Comparison of ENCODE assay signal across 1 cellular context in the genomic region with DNA sequence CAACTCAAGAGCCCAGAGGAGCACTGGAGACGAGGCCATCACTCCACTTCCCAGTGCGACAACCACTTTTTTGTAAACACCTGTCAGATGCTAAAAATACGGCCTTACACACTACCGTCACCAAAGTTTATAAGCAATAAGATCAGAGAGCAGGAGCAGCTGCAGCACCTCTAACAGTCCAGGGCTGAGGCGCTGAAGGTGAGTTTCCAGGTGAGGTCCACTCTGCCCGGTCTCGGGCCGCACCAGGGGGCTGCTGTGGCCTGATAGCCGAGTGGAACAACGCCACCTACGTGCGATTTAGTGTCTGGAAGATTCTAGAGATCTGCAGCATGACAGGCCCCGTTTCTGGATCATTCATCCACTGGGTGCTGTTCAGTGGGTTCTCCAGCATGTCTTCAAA.
TF ChIP-seq lines count a peak whose summit lies in the region.

No MANE protein-coding gene starts in this region.

TF ChIP-seq in HepG2, 621 proteins besides CTCF, POLR2A, EP300 and RAD21:
- TF ChIP-seq, protein P1, sequence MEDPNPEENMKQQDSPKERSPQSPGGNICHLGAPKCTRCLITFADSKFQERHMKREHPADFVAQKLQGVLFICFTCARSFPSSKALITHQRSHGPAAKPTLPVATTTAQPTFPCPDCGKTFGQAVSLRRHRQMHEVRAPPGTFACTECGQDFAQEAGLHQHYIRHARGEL (CRISPR knock-in tag; IDR thresholded peaks at IDR 0.05) = no peak
- TF ChIP-seq GATAD2A (CRISPR knock-in tag; IDR thresholded peaks at IDR 0.05) (no peak), HNRNPL (IDR thresholded peaks at IDR 0.05; ENCODE audit: low read depth, low read length) (no peak), KDM5B (CRISPR knock-in tag; IDR thresholded peaks at IDR 0.05; ENCODE audit: borderline replicate concordance) (no peak), ZNF724P (CRISPR knock-in tag; IDR thresholded peaks at IDR 0.05; ENCODE audit: borderline replicate concordance) (no peak), RFXANK (CRISPR knock-in tag; IDR thresholded peaks at IDR 0.05) (no peak), BRCA1 (CRISPR knock-in tag; IDR thresholded peaks at IDR 0.05) (no peak), ZNF30 (CRISPR knock-in tag; IDR thresholded peaks at IDR 0.05) (no peak), JUN (CRISPR knock-in tag; IDR thresholded peaks at IDR 0.05) (no peak), ZNF367 (CRISPR knock-in tag; IDR thresholded peaks at IDR 0.05; ENCODE audit: borderline replicate concordance) (no peak), ZNF136 (CRISPR knock-in tag; IDR thresholded peaks at IDR 0.05; ENCODE audit: low read depth) (no peak), ZSCAN31 (CRISPR knock-in tag; IDR thresholded peaks at IDR 0.05; ENCODE audit: low read depth) (no peak), ZNF614 (CRISPR knock-in tag; IDR thresholded peaks at IDR 0.05; ENCODE audit: borderline replicate concordance) (no peak), POLR2G (IDR thresholded peaks at IDR 0.05; ENCODE audit: low read depth, low read length) (no peak), SP5 (CRISPR knock-in tag; IDR thresholded peaks at IDR 0.05; ENCODE audit: borderline replicate concordance, low read depth) (no peak)
- TF ChIP-seq, protein P2, sequence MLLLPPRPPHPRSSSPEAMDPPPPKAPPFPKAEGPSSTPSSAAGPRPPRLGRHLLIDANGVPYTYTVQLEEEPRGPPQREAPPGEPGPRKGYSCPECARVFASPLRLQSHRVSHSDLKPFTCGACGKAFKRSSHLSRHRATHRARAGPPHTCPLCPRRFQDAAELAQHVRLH (CRISPR knock-in tag; IDR thresholded peaks at IDR 0.05; ENCODE audit: borderline replicate concordance, low read depth) = no peak
- TF ChIP-seq, protein P3, sequence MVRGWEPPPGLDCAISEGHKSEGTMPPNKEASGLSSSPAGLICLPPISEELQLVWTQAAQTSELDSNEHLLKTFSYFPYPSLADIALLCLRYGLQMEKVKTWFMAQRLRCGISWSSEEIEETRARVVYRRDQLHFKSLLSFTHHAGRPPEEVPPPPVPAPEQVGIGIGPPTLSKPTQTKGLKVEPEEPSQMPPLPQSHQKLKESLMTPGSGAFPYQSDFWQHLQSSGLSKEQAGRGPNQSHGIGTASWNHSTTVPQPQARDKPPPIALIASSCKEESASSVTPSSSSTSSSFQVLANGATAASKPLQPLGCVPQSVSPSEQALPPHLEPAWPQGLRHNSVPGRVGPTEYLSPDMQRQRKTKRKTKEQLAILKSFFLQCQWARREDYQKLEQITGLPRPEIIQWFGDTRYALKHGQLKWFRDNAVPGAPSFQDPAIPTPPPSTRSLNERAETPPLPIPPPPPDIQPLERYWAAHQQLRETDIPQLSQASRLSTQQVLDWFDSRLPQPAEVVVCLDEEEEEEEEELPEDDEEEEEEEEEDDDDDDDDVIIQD (CRISPR knock-in tag; IDR thresholded peaks at IDR 0.05; ENCODE audit: low read depth) = no peak
- TF ChIP-seq, protein P4, sequence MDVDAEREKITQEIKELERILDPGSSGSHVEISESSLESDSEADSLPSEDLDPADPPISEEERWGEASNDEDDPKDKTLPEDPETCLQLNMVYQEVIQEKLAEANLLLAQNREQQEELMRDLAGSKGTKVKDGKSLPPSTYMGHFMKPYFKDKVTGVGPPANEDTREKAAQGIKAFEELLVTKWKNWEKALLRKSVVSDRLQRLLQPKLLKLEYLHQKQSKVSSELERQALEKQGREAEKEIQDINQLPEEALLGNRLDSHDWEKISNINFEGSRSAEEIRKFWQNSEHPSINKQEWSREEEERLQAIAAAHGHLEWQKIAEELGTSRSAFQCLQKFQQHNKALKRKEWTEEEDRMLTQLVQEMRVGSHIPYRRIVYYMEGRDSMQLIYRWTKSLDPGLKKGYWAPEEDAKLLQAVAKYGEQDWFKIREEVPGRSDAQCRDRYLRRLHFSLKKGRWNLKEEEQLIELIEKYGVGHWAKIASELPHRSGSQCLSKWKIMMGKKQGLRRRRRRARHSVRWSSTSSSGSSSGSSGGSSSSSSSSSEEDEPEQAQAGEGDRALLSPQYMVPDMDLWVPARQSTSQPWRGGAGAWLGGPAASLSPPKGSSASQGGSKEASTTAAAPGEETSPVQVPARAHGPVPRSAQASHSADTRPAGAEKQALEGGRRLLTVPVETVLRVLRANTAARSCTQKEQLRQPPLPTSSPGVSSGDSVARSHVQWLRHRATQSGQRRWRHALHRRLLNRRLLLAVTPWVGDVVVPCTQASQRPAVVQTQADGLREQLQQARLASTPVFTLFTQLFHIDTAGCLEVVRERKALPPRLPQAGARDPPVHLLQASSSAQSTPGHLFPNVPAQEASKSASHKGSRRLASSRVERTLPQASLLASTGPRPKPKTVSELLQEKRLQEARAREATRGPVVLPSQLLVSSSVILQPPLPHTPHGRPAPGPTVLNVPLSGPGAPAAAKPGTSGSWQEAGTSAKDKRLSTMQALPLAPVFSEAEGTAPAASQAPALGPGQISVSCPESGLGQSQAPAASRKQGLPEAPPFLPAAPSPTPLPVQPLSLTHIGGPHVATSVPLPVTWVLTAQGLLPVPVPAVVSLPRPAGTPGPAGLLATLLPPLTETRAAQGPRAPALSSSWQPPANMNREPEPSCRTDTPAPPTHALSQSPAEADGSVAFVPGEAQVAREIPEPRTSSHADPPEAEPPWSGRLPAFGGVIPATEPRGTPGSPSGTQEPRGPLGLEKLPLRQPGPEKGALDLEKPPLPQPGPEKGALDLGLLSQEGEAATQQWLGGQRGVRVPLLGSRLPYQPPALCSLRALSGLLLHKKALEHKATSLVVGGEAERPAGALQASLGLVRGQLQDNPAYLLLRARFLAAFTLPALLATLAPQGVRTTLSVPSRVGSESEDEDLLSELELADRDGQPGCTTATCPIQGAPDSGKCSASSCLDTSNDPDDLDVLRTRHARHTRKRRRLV (CRISPR knock-in tag; IDR thresholded peaks at IDR 0.05) = no peak
- TF ChIP-seq, protein P5, sequence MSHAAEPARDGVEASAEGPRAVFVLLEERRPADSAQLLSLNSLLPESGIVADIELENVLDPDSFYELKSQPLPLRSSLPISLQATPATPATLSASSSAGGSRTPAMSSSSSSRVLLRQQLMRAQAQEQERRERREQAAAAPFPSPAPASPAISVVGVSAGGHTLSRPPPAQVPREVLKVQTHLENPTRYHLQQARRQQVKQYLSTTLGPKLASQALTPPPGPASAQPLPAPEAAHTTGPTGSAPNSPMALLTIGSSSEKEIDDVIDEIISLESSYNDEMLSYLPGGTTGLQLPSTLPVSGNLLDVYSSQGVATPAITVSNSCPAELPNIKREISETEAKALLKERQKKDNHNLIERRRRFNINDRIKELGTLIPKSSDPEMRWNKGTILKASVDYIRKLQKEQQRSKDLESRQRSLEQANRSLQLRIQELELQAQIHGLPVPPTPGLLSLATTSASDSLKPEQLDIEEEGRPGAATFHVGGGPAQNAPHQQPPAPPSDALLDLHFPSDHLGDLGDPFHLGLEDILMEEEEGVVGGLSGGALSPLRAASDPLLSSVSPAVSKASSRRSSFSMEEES (CRISPR knock-in tag; IDR thresholded peaks at IDR 0.05) = no peak
- TF ChIP-seq, protein P6, sequence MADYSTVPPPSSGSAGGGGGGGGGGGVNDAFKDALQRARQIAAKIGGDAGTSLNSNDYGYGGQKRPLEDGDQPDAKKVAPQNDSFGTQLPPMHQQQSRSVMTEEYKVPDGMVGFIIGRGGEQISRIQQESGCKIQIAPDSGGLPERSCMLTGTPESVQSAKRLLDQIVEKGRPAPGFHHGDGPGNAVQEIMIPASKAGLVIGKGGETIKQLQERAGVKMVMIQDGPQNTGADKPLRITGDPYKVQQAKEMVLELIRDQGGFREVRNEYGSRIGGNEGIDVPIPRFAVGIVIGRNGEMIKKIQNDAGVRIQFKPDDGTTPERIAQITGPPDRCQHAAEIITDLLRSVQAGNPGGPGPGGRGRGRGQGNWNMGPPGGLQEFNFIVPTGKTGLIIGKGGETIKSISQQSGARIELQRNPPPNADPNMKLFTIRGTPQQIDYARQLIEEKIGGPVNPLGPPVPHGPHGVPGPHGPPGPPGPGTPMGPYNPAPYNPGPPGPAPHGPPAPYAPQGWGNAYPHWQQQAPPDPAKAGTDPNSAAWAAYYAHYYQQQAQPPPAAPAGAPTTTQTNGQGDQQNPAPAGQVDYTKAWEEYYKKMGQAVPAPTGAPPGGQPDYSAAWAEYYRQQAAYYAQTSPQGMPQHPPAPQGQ (CRISPR knock-in tag; IDR thresholded peaks at IDR 0.05; ENCODE audit: borderline replicate concordance) = no peak
